In the genomic region with DNA sequence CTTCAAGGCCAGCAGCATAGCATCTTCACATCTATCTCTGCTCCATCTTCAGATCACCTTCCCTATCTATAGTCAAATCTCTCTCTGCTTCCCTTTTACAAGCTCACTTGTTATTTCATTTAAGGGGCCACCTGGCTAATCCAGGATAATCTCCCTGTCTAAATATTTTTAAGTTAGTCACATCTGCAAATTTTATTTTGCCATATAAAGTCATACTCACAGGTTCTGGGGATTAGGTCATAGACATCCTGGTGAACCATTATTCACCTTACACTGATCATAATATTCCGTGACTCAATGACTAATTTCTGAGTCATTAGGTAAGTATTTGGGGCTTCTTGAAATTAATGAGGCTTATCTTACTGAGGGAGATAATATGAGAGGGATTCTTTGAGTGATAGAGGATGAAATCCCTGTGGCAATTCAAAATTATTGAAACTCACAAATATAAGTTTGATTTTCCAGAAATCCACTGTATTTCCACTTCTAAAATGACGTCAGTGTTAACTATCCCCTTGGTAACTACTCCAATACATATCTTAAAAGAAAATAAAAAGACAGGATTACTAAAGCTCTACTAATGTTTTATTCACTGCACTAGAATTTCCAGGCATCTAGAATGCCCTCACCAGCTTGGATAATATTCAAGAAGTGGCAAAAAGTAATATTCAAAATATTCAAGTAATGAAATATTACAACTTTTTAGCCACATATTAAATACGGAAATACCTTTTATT, we compare ENCODE assay signal across 15 cellular contexts.
DNase-seq lines count a peak whose midpoint lies in the region; ATAC-seq and TF ChIP-seq lines count a peak whose summit lies in the region.
"Had no signal": no experiment of that assay in that cellular context is flagged by ENCODE, and none has a peak within 500 bp of the region (broad histone marks: within the 10 kb centered on the region; RNA-seq: fewer than 3 reads in every experiment).

No MANE protein-coding gene starts in this region.

- H3K27me3 Mint-ChIP-seq in endothelial cell (ENCODE audit: unreplicated experiment): no peaks in the 10 kb centered on the region
- H3K27me3 Mint-ChIP-seq: CD4-positive, CD25-positive, alpha-beta regulatory T cell; natural killer cell treated with Interleukin-12 subunit alpha and Interleukin-12 subunit beta and Interleukin-15 and Interleukin-18, amount 100 ng/mL, for 72 hours had no signal

- no peaks in the 10 kb centered on the region for H3K79me2 ChIP-seq in ACC112 (ENCODE audit: control insufficient read depth, insufficient read depth, low read length, unreplicated experiment)

- H3K4me1 ChIP-seq in ACC112 (ENCODE audit: control insufficient read depth, insufficient read depth, low read length, unreplicated experiment): peaks cover 56% of the 10 kb centered on the region
- H3K4me1 ChIP-seq: testis had no signal

- H3K4me3 ChIP-seq in ACC112 (ENCODE audit: low read depth, low read length): no peak overlapping the region
- no peak overlapping the region for H3K4me3 ChIP-seq in fibroblast of villous mesenchyme (ENCODE audit: low read depth, low read length)
- H3K4me3 ChIP-seq: SK-N-MC, testis had no signal

- H3K4me3 Mint-ChIP-seq in endothelial cell (ENCODE audit: unreplicated experiment): no peak overlapping the region
- H3K4me3 Mint-ChIP-seq: CD4-positive, CD25-positive, alpha-beta regulatory T cell; natural killer cell treated with Interleukin-12 subunit alpha and Interleukin-12 subunit beta and Interleukin-15 and Interleukin-18, amount 100 ng/mL, for 72 hours had no signal

- no peaks in the 10 kb centered on the region for H3K36me3 Mint-ChIP-seq in endothelial cell (ENCODE audit: low read depth, unreplicated experiment)
- H3K36me3 Mint-ChIP-seq: CD4-positive, CD25-positive, alpha-beta regulatory T cell had no signal

- no peak overlapping the region for H3K27ac Mint-ChIP-seq in endothelial cell (ENCODE audit: unreplicated experiment)
- H3K27ac Mint-ChIP-seq: CD4-positive, CD25-positive, alpha-beta regulatory T cell; natural killer cell treated with Interleukin-12 subunit alpha and Interleukin-12 subunit beta and Interleukin-15 and Interleukin-18, amount 100 ng/mL, for 72 hours had no signal

- peak overlapping the region; percentile 94 for H3K27ac ChIP-seq in ACC112 (ENCODE audit: low read depth, low read length)
- H3K27ac ChIP-seq: SK-N-MC, testis had no signal

- no peak overlapping the region for H2AFZ ChIP-seq in ACC112 (ENCODE audit: low read length, unreplicated experiment)

- no peaks in the 10 kb centered on the region for H3K9me3 Mint-ChIP-seq in endothelial cell (ENCODE audit: unreplicated experiment)

- no peak for TF ChIP-seq CTCF in fibroblast of villous mesenchyme (IDR thresholded peaks at IDR 0.05; ENCODE audit: insufficient read depth, low read depth, low read length)
- TF ChIP-seq CTCF in endothelial cell (IDR thresholded peaks at IDR 0.05; ENCODE audit: unreplicated experiment): no peak

- no peaks in the 10 kb centered on the region for H3K27me3 ChIP-seq in ACC112 (ENCODE audit: insufficient read depth, low read length)
- H3K27me3 ChIP-seq: testis had no signal

- no peaks in the 10 kb centered on the region for H3K4me1 Mint-ChIP-seq in endothelial cell (ENCODE audit: unreplicated experiment)

- DNase-seq in HCEC 1CT (peak; percentile 95), fibroblast of villous mesenchyme (ENCODE audit: low read depth) (peak; percentile 74), endothelial cell (ENCODE audit: low spot score) (no peak), HK-2 (ENCODE audit: unreplicated experiment) (no peak)
- DNase-seq: activated CD8-positive, alpha-beta memory T cell treated with anti-CD3 and anti-CD28 coated beads for 24 hours; CD4-positive, CD25-positive, alpha-beta regulatory T cell; NCI-H1694 treated with DMSO at 0.1 percent for 48 hours; stimulated activated CD4-positive, alpha-beta T cell treated with anti-CD3 and anti-CD28 coated beads, Interleukin-2, amount 100 ng/mL, for 24 hours; testis had no signal

- ATAC-seq in SK-N-SH treated with all-trans-retinoic acid at 6 μM for 48 hours: peak; percentile 38
- no peak for ATAC-seq in HG02678 (IDR thresholded peaks at IDR 0.05; ENCODE audit: unreplicated experiment)
- ATAC-seq in GM18907 (IDR thresholded peaks at IDR 0.05; ENCODE audit: unreplicated experiment): no peak
- ATAC-seq: natural killer cell treated with Interleukin-12 subunit alpha and Interleukin-12 subunit beta and Interleukin-15 and Interleukin-18, amount 100 ng/mL, for 72 hours had no signal

- H3K36me3 ChIP-seq in ACC112 (ENCODE audit: insufficient read depth, low read length): no peaks in the 10 kb centered on the region

TF ChIP-seq in SK-N-SH treated with all-trans-retinoic acid at 6 μM for 48 hours, 23 proteins besides CTCF, POLR2A, EP300 and RAD21:
- TF ChIP-seq ZNF8 (CRISPR knock-in tag; IDR thresholded peaks at IDR 0.05) (no peak), TOX (CRISPR knock-in tag; IDR thresholded peaks at IDR 0.05; ENCODE audit: borderline replicate concordance) (no peak), GLIS3 (CRISPR knock-in tag; IDR thresholded peaks at IDR 0.05) (no peak), CSDC2 (CRISPR knock-in tag; IDR thresholded peaks at IDR 0.05) (0 out of 2 replicates have a peak, but pooled peaks have one; percentile 57), ZFP3 (CRISPR knock-in tag; IDR thresholded peaks at IDR 0.05) (no peak), ZNF70 (CRISPR knock-in tag; IDR thresholded peaks at IDR 0.05) (no peak), ZFP30 (CRISPR knock-in tag; IDR thresholded peaks at IDR 0.05) (no peak), SNAI2 (CRISPR knock-in tag; IDR thresholded peaks at IDR 0.05) (no peak), ZNF565 (CRISPR knock-in tag; conservative IDR thresholded peaks at IDR 0.05; ENCODE audit: low read depth) (no peak), ARNTL (CRISPR knock-in tag; IDR thresholded peaks at IDR 0.05; ENCODE audit: borderline replicate concordance, low read depth) (no peak), POU6F1 (CRISPR knock-in tag; IDR thresholded peaks at IDR 0.05; ENCODE audit: borderline replicate concordance, low read depth) (no peak), ISL1 (CRISPR knock-in tag; IDR thresholded peaks at IDR 0.05) (peak; percentile 86)
- TF ChIP-seq, protein P1, sequence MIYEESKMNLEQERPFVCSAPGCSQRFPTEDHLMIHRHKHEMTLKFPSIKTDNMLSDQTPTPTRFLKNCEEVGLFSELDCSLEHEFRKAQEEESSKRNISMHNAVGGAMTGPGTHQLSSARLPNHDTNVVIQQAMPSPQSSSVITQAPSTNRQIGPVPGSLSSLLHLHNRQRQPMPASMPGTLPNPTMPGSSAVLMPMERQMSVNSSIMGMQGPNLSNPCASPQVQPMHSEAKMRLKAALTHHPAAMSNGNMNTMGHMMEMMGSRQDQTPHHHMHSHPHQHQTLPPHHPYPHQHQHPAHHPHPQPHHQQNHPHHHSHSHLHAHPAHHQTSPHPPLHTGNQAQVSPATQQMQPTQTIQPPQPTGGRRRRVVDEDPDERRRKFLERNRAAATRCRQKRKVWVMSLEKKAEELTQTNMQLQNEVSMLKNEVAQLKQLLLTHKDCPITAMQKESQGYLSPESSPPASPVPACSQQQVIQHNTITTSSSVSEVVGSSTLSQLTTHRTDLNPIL (CRISPR knock-in tag; IDR thresholded peaks at IDR 0.05; ENCODE audit: low read depth): peak; percentile 89
- TF ChIP-seq, protein P2, sequence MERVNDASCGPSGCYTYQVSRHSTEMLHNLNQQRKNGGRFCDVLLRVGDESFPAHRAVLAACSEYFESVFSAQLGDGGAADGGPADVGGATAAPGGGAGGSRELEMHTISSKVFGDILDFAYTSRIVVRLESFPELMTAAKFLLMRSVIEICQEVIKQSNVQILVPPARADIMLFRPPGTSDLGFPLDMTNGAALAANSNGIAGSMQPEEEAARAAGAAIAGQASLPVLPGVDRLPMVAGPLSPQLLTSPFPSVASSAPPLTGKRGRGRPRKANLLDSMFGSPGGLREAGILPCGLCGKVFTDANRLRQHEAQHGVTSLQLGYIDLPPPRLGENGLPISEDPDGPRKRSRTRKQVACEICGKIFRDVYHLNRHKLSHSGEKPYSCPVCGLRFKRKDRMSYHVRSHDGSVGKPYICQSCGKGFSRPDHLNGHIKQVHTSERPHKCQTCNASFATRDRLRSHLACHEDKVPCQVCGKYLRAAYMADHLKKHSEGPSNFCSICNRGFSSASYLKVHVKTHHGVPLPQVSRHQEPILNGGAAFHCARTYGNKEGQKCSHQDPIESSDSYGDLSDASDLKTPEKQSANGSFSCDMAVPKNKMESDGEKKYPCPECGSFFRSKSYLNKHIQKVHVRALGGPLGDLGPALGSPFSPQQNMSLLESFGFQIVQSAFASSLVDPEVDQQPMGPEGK (CRISPR knock-in tag; IDR thresholded peaks at IDR 0.05; ENCODE audit: borderline replicate concordance): no peak

Comparison
In these comparisons a context has a peak if more than half of its experiments do, and no peak if none do; other contexts are left out.
1. DNase-seq: peak in HCEC 1CT (single experiment) and fibroblast of villous mesenchyme (single experiment); none in endothelial cell (single experiment) and HK-2 (single experiment).